Comparison of ENCODE assay signal across 8 cellular contexts in the genomic region with DNA sequence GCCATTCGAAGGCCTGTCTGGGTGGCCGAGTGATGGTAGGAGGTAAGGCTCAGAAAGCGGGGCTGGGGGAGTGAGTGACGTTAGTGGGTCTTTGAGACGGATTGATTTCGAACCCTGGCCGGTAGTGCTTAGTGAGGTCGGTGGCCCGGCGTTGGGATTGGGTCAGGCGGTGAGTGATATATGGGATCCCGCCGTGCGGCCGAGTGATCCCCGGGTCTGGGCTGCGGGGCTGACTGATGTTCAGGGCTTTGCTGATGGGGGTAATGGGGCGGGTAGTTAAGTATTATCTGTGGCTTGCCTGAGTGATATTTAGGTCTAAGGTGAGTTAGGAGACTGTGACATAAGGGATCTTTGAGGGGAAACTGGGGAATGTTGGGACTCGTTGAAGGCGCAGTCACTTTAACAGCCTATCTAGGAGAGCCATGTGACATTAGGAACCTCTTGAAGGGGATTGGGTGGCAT. TPM values are rescaled to one million over a fixed set of nuclear protein-coding genes. Genes with fewer than 3 reads are reported as not detected.
A peak's percentile ranks its signal among the peaks of the same experiment; 100 is the strongest.
DNase-seq lines count a peak whose midpoint lies in the region; ATAC-seq, FAIRE-seq and TF ChIP-seq lines count a peak whose summit lies in the region.

No MANE protein-coding gene starts in this region.

- no peaks in the 10 kb centered on the region; the same call in 1 of the 2 replicates for H3K9me3 ChIP-seq in AG04450 (ENCODE audit: control insufficient read depth, insufficient read depth, low read length)
- H3K9me3 ChIP-seq in HEK293 (ENCODE audit: control insufficient read depth, insufficient read depth, low read depth, low read length): no peaks in the 10 kb centered on the region
- no peaks in the 10 kb centered on the region for H3K9me3 ChIP-seq in keratinocyte (ENCODE audit: control insufficient read depth, low read depth, low read length)
- no peaks in the 10 kb centered on the region for H3K9me3 ChIP-seq in suprapubic skin

- peak overlapping the region; percentile 88 for H3K4me2 ChIP-seq in keratinocyte (ENCODE audit: control insufficient read depth, extremely low read depth, insufficient read depth, low read depth, low read length)

- peaks cover 34% of the 10 kb centered on the region for H3K79me2 ChIP-seq in keratinocyte (ENCODE audit: control insufficient read depth, insufficient read depth, low read length)

- peak overlapping the region; percentile 70 for H3K27ac ChIP-seq in AG04450 (ENCODE audit: low read depth, low read length)
- peak overlapping the region; percentile 35 for H3K27ac ChIP-seq in HEK293 (ENCODE audit: extremely low read depth, low read depth, low read length)
- peak overlapping the region; percentile 92 for H3K27ac ChIP-seq in keratinocyte (ENCODE audit: control insufficient read depth, insufficient read depth, low read length)
- peak overlapping the region; percentile 68 for H3K27ac ChIP-seq in suprapubic skin

- CTCF ChIA-PET in AG04450 (lab: Charles Lee): interaction anchor here (0.7 to 4.6 kb wide), 24 partner anchors 7 to 419 kb away, joined by 3 to 83 read pairs (median 5); partner anchors contain the start of genes DYRK1B, FBL and ZNF546
- CTCF ChIA-PET in HEK293 (lab: Yijun Ruan, JAX): interaction anchor here (0.6 to 4.0 kb wide), 30 partner anchors 10 to 298 kb away, joined by 3 to 49 read pairs (median 6); partner anchors contain the start of genes FBL and ZNF546

- WGBS in suprapubic skin: 2% methylated on average over 18 of the region's 20 CpGs

- TF ChIP-seq POLR2A in suprapubic skin (IDR thresholded peaks at IDR 0.05): no peak

- peaks cover 41 to 52% of the 10 kb centered on the region in 2 experiments for H3K36me3 ChIP-seq in HEK293 (ENCODE audit: control insufficient read depth in 2 of 2, insufficient read depth in 1 of 2, low read length in 2 of 2)
- peaks cover 22 to 31% of the 10 kb centered on the region in 2 experiments for H3K36me3 ChIP-seq in keratinocyte (ENCODE audit: control insufficient read depth in 2 of 2, extremely low read depth in 1 of 2, insufficient read depth in 2 of 2, low read length in 2 of 2)
- peaks cover 35% of the 10 kb centered on the region for H3K36me3 ChIP-seq in suprapubic skin

- H3K9ac ChIP-seq in keratinocyte (ENCODE audit: control insufficient read depth, extremely low read depth, insufficient read depth, low read length): peak overlapping the region; percentile 97

- no peaks in the 10 kb centered on the region for H4K20me1 ChIP-seq in keratinocyte (ENCODE audit: control insufficient read depth, extremely low read depth, insufficient read depth, low read length)

- DNase-seq in AG04450 (ENCODE audit: low read depth, low spot score) (no peak), amniotic epithelial cell (ENCODE audit: low read depth) (peak; percentile 1), keratinocyte (ENCODE audit: low read depth, low spot score) (no peak), suprapubic skin (ENCODE audit: low spot score in 2 of 2) (no peak), NCI-H146 (lab: John Stamatoyannopoulos, UW) (no peak), NCI-H2029 (lab: John Stamatoyannopoulos, UW) (no peak)

- no peaks in the 10 kb centered on the region for H3K9me1 ChIP-seq in keratinocyte (ENCODE audit: control insufficient read depth, extremely low read depth, insufficient read depth, low read length)

- TF ChIP-seq EP300 in suprapubic skin (IDR thresholded peaks at IDR 0.05): no peak

- TF ChIP-seq CTCF in AG04450 (IDR thresholded peaks at IDR 0.05; ENCODE audit: low read depth, low read length) (no peak), HEK293 (tag by site-specific recombination; IDR thresholded peaks at IDR 0.05) (no peak), keratinocyte (optimal IDR thresholded peaks at IDR 0.05 in 1 of 3, IDR thresholded peaks at IDR 0.05 in 1 of 3, conservative IDR thresholded peaks at IDR 0.05 in 1 of 3; ENCODE audit: extremely low read depth in 1 of 3, insufficient read depth in 2 of 3, low read length in 3 of 3) (no peak), suprapubic skin (IDR thresholded peaks at IDR 0.05) (no peak)

- FAIRE-seq in keratinocyte (lab: Jason Lieb, UNC): no peak

- no peak for ATAC-seq in GM18907 (IDR thresholded peaks at IDR 0.05; ENCODE audit: unreplicated experiment)

- dilution Hi-C loops in keratinocyte (cut with MboI; ENCODE audit: extremely low pct_ligation_motif_present, low sequenced_read_pairs): no loop called here

- POLR2A ChIA-PET in AG04450 (lab: Yijun Ruan, JAX): interaction anchor here (1.2 kb wide), 2 partner anchors 35 to 156 kb away, joined by 3 to 5 read pairs; no protein-coding TSS in a partner anchor
- POLR2A ChIA-PET in HEK293 (lab: Yijun Ruan, JAX): interaction anchor here (0.9 to 2.3 kb wide), 27 partner anchors 9 to 536 kb away, joined by 3 to 49 read pairs (median 8); partner anchors contain the start of genes DYRK1B, FBL, RPS16 and ZNF546

- H3K4me1 ChIP-seq in HEK293 (ENCODE audit: control insufficient read depth, insufficient read depth, low read length) (peaks cover 14% of the 10 kb centered on the region), keratinocyte (ENCODE audit: control insufficient read depth, extremely low read depth, insufficient read depth, low read length) (peaks cover 17% of the 10 kb centered on the region), suprapubic skin (peaks cover 23% of the 10 kb centered on the region)

- H2AFZ ChIP-seq in keratinocyte (ENCODE audit: control insufficient read depth, low read length): peak overlapping the region; percentile 12

- H3K27me3 ChIP-seq in AG04450 (ENCODE audit: control insufficient read depth, insufficient read depth, low read length): no peaks in the 10 kb centered on the region
- H3K27me3 ChIP-seq in keratinocyte (ENCODE audit: control insufficient read depth, extremely low read depth, insufficient read depth, low read length): no peaks in the 10 kb centered on the region
- H3K27me3 ChIP-seq in suprapubic skin: no peaks in the 10 kb centered on the region

- peak overlapping the region; percentile 98 for H3K4me3 ChIP-seq in AG04450 (ENCODE audit: low read depth, low read length)
- H3K4me3 ChIP-seq in HEK293 (ENCODE audit: low read depth, low read length): peak overlapping the region; percentile 66
- H3K4me3 ChIP-seq in keratinocyte (ENCODE audit: control insufficient read depth in 2 of 3, extremely low read depth in 1 of 3, insufficient read depth in 2 of 3, low read depth in 1 of 3, low read length in 3 of 3): peak overlapping the region; percentile 80 to 93 (median 90)
- H3K4me3 ChIP-seq in suprapubic skin: peak overlapping the region; percentile 91

TF ChIP-seq in HEK293, 187 proteins besides CTCF, POLR2A, EP300 and RAD21 (continues in another document):
- TF ChIP-seq, protein P1, sequence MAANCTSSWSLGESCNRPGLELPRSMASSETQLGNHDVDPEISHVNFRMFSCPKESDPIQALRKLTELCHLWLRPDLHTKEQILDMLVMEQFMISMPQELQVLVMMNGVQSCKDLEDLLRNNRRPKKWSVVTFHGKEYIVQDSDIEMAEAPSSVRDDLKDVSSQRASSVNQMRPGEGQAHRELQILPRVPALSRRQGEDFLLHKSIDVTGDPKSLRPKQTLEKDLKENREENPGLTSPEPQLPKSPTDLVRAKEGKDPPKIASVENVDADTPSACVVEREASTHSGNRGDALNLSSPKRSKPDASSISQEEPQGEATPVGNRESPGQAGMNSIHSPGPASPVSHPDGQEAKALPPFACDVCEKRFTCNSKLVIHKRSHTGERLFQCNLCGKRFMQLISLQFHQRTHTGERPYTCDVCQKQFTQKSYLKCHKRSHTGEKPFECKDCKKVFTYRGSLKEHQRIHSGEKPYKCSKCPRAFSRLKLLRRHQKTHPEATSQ (tag by site-specific recombination; IDR thresholded peaks at IDR 0.05): 0 out of 2 replicates have a peak, but pooled peaks have one; percentile 43
- TF ChIP-seq ZNF302 (tag by site-specific recombination; IDR thresholded peaks at IDR 0.05; ENCODE audit: low read depth): no peak

RNA-seq across cellular contexts. Expression of gene PSMC4, which starts 0.4 kb away (rescaled TPM):
- polyA plus RNA-seq in AG04450 (2011; rRNA removed): 68.6 and 90.2 TPM in 2 replicates
- 51.0 and 72.4 TPM in 2 replicates for polyA minus RNA-seq in AG04450 (2011; rRNA and poly(A)+ RNA removed)
- polyA plus RNA-seq in keratinocyte: 48.2 to 107 TPM (median 74.1 TPM) in 3 replicates
- polyA plus RNA-seq in keratinocyte (2011; ENCODE audit: low read depth): 52.6 TPM
- 74.4 and 76.9 TPM in 2 replicates for polyA plus RNA-seq in keratinocyte (2011; cell fraction: cytosol; rRNA removed)
- 99.1 and 108 TPM in 2 replicates for polyA plus RNA-seq in keratinocyte (2011; cell fraction: nucleus; rRNA removed)
- 88.7 and 110 TPM in 2 replicates for polyA plus RNA-seq in keratinocyte (2012; ENCODE audit: low replicate concordance)
- polyA minus RNA-seq in keratinocyte: 37.8 to 155 TPM (median 59.0 TPM) in 3 replicates
- polyA minus RNA-seq in keratinocyte (2011; cell fraction: cytosol; rRNA and poly(A)+ RNA removed): 63.1 TPM
- 30.9 and 32.5 TPM in 2 replicates for polyA minus RNA-seq in keratinocyte (2011; cell fraction: nucleus; rRNA and poly(A)+ RNA removed)
- total RNA-seq in suprapubic skin: 100 to 1,000 TPM in 2 of 4 donors, 10 to 100 TPM in 2; 53.8 to 109 (median 95.9) TPM

RNA-seq across cellular contexts. Expression of gene ZNF546, which starts 25.4 kb away (rescaled TPM):
- polyA plus RNA-seq in AG04450 (2011; rRNA removed): 1.7 and 2.4 TPM in 2 replicates
- 5.3 and 6.3 TPM in 2 replicates for polyA minus RNA-seq in AG04450 (2011; rRNA and poly(A)+ RNA removed)
- 0.31 to 0.85 TPM (median 0.52 TPM) in 3 replicates for polyA plus RNA-seq in keratinocyte
- polyA plus RNA-seq in keratinocyte (2011; ENCODE audit: low read depth): 0.36 TPM
- polyA plus RNA-seq in keratinocyte (2011; cell fraction: cytosol; rRNA removed): 0.18 and 0.44 TPM in 2 replicates
- 0.64 and 0.68 TPM in 2 replicates for polyA plus RNA-seq in keratinocyte (2011; cell fraction: nucleus; rRNA removed)
- 0.21 and 0.23 TPM in 2 replicates for polyA plus RNA-seq in keratinocyte (2012; ENCODE audit: low replicate concordance)
- polyA minus RNA-seq in keratinocyte: 0.03 to 1.9 TPM (median 0.63 TPM) in 3 replicates
- polyA minus RNA-seq in keratinocyte (2011; cell fraction: cytosol; rRNA and poly(A)+ RNA removed): 0.96 TPM
- polyA minus RNA-seq in keratinocyte (2011; cell fraction: nucleus; rRNA and poly(A)+ RNA removed): 2.9 and 3.4 TPM in 2 replicates
- total RNA-seq in suprapubic skin: 1 to 10 TPM in 2 of 4 donors, under 1 TPM in 2; 0.72 to 6.2 (median 1.5) TPM

RNA-seq across cellular contexts. Expression of gene FCGBP, which starts 37.0 kb away (rescaled TPM):
- 0.04 and 0.09 TPM in 2 replicates for polyA plus RNA-seq in AG04450 (2011; rRNA removed)
- polyA minus RNA-seq in AG04450 (2011; rRNA and poly(A)+ RNA removed): 0.09 and 1.1 TPM in 2 replicates
- polyA plus RNA-seq in keratinocyte: 0.02 to 0.12 TPM (median 0.10 TPM) in 3 replicates
- 0.35 TPM for polyA plus RNA-seq in keratinocyte (2011; ENCODE audit: low read depth)
- polyA plus RNA-seq in keratinocyte (2011; cell fraction: cytosol; rRNA removed): 0.05 and 0.18 TPM in 2 replicates
- 0.82 and 0.96 TPM in 2 replicates for polyA plus RNA-seq in keratinocyte (2011; cell fraction: nucleus; rRNA removed)
- 0.10 and 0.85 TPM in 2 replicates for polyA plus RNA-seq in keratinocyte (2012; ENCODE audit: low replicate concordance)
- 0.13 to 1.1 TPM (median 0.38 TPM) in 3 replicates for polyA minus RNA-seq in keratinocyte
- polyA minus RNA-seq in keratinocyte (2011; cell fraction: cytosol; rRNA and poly(A)+ RNA removed): 0.38 TPM
- polyA minus RNA-seq in keratinocyte (2011; cell fraction: nucleus; rRNA and poly(A)+ RNA removed): 2.7 and 3.7 TPM in 2 replicates
- 100 to 1,000 TPM; 114 to 314 (median 246) TPM for total RNA-seq in suprapubic skin

Comparison
In these comparisons a context has a peak if more than half of its experiments do, and no peak if none do; other contexts are left out.
1. H3K27ac ChIP-seq: peak in every context shown above with its lines; median percentile 92 in keratinocyte; 70 in AG04450; 68 in suprapubic skin; 35 in HEK293.